ENCODE assay signal across 8 cellular contexts in genomic region chr7:116173051-116174028, GRCh38. TPM values are rescaled to one million over a fixed set of nuclear protein-coding genes. Genes with fewer than 3 reads are reported as not detected.
DNase-seq lines count a peak whose midpoint lies in the region; TF ChIP-seq lines count a peak whose summit lies in the region.

No MANE protein-coding gene starts in this region.

- H3K36me3 ChIP-seq in BJ (ENCODE audit: control insufficient read depth, insufficient read depth, low read length): no peaks in the 10 kb centered on the region
- H3K36me3 ChIP-seq in Loucy (ENCODE audit: insufficient read depth, low read length): no peaks in the 10 kb centered on the region
- H3K36me3 ChIP-seq in SK-N-SH (replicated peaks in 1 of 2; ENCODE audit: control insufficient read depth in 1 of 2, insufficient read depth in 2 of 2, low read length in 1 of 2): no peaks in the 10 kb centered on the region
- H3K36me3 ChIP-seq in esophagus squamous epithelium: no peaks in the 10 kb centered on the region
- H3K36me3 ChIP-seq in osteoblast (ENCODE audit: insufficient read depth, low read length): no peaks in the 10 kb centered on the region

- H3K9ac ChIP-seq in Loucy (ENCODE audit: low read depth, low read length, poor library complexity, severe bottlenecking) (no peak overlapping the region), SK-N-SH (no peak overlapping the region)

- 50% methylated on average over 8 of the region's 8 CpGs for WGBS in SK-N-SH (ENCODE audit: low lambda C conversion rate)
- 57 to 60% methylated on average over 8 of the region's 8 CpGs for WGBS in esophagus squamous epithelium, 2 donors

- DNase-seq in BJ (ENCODE audit: low read depth): no peak
- peak; percentile 38 for DNase-seq in SK-N-SH
- DNase-seq in esophagus squamous epithelium (lab: John Stamatoyannopoulos, UW): no peak
- no peak for DNase-seq in osteoblast (ENCODE audit: insufficient read length, low spot score, missing footprints)
- DNase-seq in epidermal melanocyte (ENCODE audit: insufficient read length, low spot score): no peak
- DNase-seq in occipital lobe (lab: John Stamatoyannopoulos, UW): no peak

- POLR2A ChIA-PET in BJ (lab: Charles Lee) (interaction anchor here (0.6 kb wide), 1 partner anchor 44 kb away, joined by 3 read pairs; no protein-coding TSS in a partner anchor), SK-N-SH (lab: Yijun Ruan, JAX) (no interaction called here)

- no peak for TF ChIP-seq EP300 in SK-N-SH (IDR thresholded peaks at IDR 0.05; ENCODE audit: borderline replicate concordance in 1 of 2, low read depth in 1 of 2, low read length in 1 of 2)

- H3K4me1 ChIP-seq in Loucy (ENCODE audit: insufficient read depth, low read length, poor library complexity, severe bottlenecking): peaks cover 11% of the 10 kb centered on the region
- H3K4me1 ChIP-seq in SK-N-SH (ENCODE audit: control insufficient read depth in 1 of 2, insufficient read depth in 2 of 2, low read depth in 1 of 2, low read length in 1 of 2): peaks cover 0 to 6% of the 10 kb centered on the region in 2 experiments; a peak in 1 of 4 replicates
- no peaks in the 10 kb centered on the region for H3K4me1 ChIP-seq in esophagus squamous epithelium
- peaks cover 44% of the 10 kb centered on the region for H3K4me1 ChIP-seq in osteoblast (ENCODE audit: insufficient read depth, low read length)

- H3K9me3 ChIP-seq in Loucy (ENCODE audit: insufficient read depth, low read depth, low read length) (0 out of 2 replicates have a peak, but pooled peaks cover 5% of the 10 kb centered on the region), SK-N-SH (no peaks in the 10 kb centered on the region), esophagus squamous epithelium (no peaks in the 10 kb centered on the region), osteoblast (ENCODE audit: low read depth, low read length) (no peaks in the 10 kb centered on the region)

- H3K27ac ChIP-seq in SK-N-SH (ENCODE audit: low read depth in 2 of 2, low read length in 1 of 2): no peak overlapping the region
- no peak overlapping the region for H3K27ac ChIP-seq in esophagus squamous epithelium
- no peak overlapping the region for H3K27ac ChIP-seq in osteoblast (ENCODE audit: low read depth, low read length)

- peak; percentile 97 for TF ChIP-seq RAD21 in SK-N-SH (IDR thresholded peaks at IDR 0.05; ENCODE audit: low read length)

- H3K79me2 ChIP-seq in Loucy (ENCODE audit: insufficient read depth, low read length): no peaks in the 10 kb centered on the region
- no peaks in the 10 kb centered on the region for H3K79me2 ChIP-seq in SK-N-SH (ENCODE audit: insufficient read depth)
- H3K79me2 ChIP-seq in osteoblast (ENCODE audit: insufficient read depth, low read length): no peaks in the 10 kb centered on the region

- no peak overlapping the region for H2AFZ ChIP-seq in Loucy (ENCODE audit: low read length)
- no peak overlapping the region for H2AFZ ChIP-seq in SK-N-SH (ENCODE audit: low read depth)
- no peak overlapping the region for H2AFZ ChIP-seq in osteoblast (ENCODE audit: low read length)

- no peak for TF ChIP-seq POLR2A in esophagus squamous epithelium (IDR thresholded peaks at IDR 0.05)

- H3F3A ChIP-seq in Loucy (ENCODE audit: low read depth) (no peaks in the 10 kb centered on the region), SK-N-SH (replicated peaks; ENCODE audit: insufficient read depth) (no peaks in the 10 kb centered on the region)

- intact Hi-C loops in esophagus squamous epithelium (cut with DNase I): loop anchor here (10.0 kb wide), 2 partner anchors 411 to 641 kb away; no protein-coding TSS in a partner anchor

- no peaks in the 10 kb centered on the region for H3K9me2 ChIP-seq in Loucy (replicated peaks; ENCODE audit: low read depth, low read length)
- no peaks in the 10 kb centered on the region for H3K9me2 ChIP-seq in SK-N-SH

- H3K27me3 ChIP-seq in BJ (ENCODE audit: control insufficient read depth, insufficient read depth, low read length): no peaks in the 10 kb centered on the region
- H3K27me3 ChIP-seq in Loucy (ENCODE audit: insufficient read depth, low read length, poor library complexity, severe bottlenecking): no peaks in the 10 kb centered on the region
- peaks cover 19% of the 10 kb centered on the region for H3K27me3 ChIP-seq in SK-N-SH (ENCODE audit: insufficient read depth)
- H3K27me3 ChIP-seq in esophagus squamous epithelium: no peaks in the 10 kb centered on the region
- no peaks in the 10 kb centered on the region for H3K27me3 ChIP-seq in osteoblast (ENCODE audit: insufficient read depth, low read length)

- TF ChIP-seq CTCF in BJ (IDR thresholded peaks at IDR 0.05; ENCODE audit: insufficient read depth, low read depth, low read length) (peak; percentile 34; the same call in 1 of the 2 replicates), GM12875 (IDR thresholded peaks at IDR 0.05; ENCODE audit: borderline replicate concordance, insufficient read depth, low read depth, low read length) (peak; percentile 12; the same call in 1 of the 2 replicates), Loucy (conservative IDR thresholded peaks at IDR 0.05; ENCODE audit: low read length) (peak; percentile 68), SK-N-SH (IDR thresholded peaks at IDR 0.05) (peak; percentile 86), esophagus squamous epithelium (IDR thresholded peaks at IDR 0.05) (peak; percentile 27 to 72 (median 60)), osteoblast (IDR thresholded peaks at IDR 0.05; ENCODE audit: extremely low read depth, low read depth, low read length) (peak; percentile 53)

- no peaks in the 10 kb centered on the region for H4K20me1 ChIP-seq in Loucy (ENCODE audit: insufficient read depth, low read length, poor library complexity, severe bottlenecking)
- no peaks in the 10 kb centered on the region for H4K20me1 ChIP-seq in SK-N-SH (ENCODE audit: insufficient read depth)
- H4K20me1 ChIP-seq in osteoblast (ENCODE audit: insufficient read depth, low read length): no peaks in the 10 kb centered on the region

- no peak overlapping the region for H3K4me3 ChIP-seq in BJ (ENCODE audit: low read depth, low read length)
- H3K4me3 ChIP-seq in GM12875 (ENCODE audit: low read depth, low read length): no peak overlapping the region
- no peak overlapping the region for H3K4me3 ChIP-seq in Loucy (ENCODE audit: low read length, poor library complexity, severe bottlenecking)
- H3K4me3 ChIP-seq in SK-N-SH (ENCODE audit: low read depth in 2 of 2, low read length in 1 of 2): no peak overlapping the region
- H3K4me3 ChIP-seq in esophagus squamous epithelium: no peak overlapping the region
- no peak overlapping the region for H3K4me3 ChIP-seq in osteoblast (ENCODE audit: insufficient read depth, low read length)

- H3K4me2 ChIP-seq in Loucy (ENCODE audit: low read depth, low read length, poor library complexity, severe bottlenecking): no peak overlapping the region
- H3K4me2 ChIP-seq in SK-N-SH: no peak overlapping the region
- H3K4me2 ChIP-seq in osteoblast (ENCODE audit: insufficient read depth, low read length): no peak overlapping the region

- CTCF ChIA-PET in BJ (lab: Yijun Ruan, JAX): interaction anchor here (0.8 to 6.3 kb wide), 20 partner anchors 9 to 637 kb away, joined by 3 to 71 read pairs (median 4); no protein-coding TSS in a partner anchor
- CTCF ChIA-PET in SK-N-SH (lab: Yijun Ruan, JAX): interaction anchor here (0.6 to 5.8 kb wide), 44 partner anchors 8 to 1543 kb away, joined by 3 to 95 read pairs (median 4); no protein-coding TSS in a partner anchor

TF ChIP-seq in SK-N-SH, 30 proteins besides CTCF, POLR2A, EP300 and RAD21:
- TF ChIP-seq SMC3 (IDR thresholded peaks at IDR 0.05; ENCODE audit: low read depth, low read length): peak; percentile 81
- 0 out of 2 replicates have a peak, but pooled peaks have one; percentile 40 for TF ChIP-seq RCOR1 (IDR thresholded peaks at IDR 0.05; ENCODE audit: low read length)
- no peak for TF ChIP-seq MXI1 (IDR thresholded peaks at IDR 0.05; ENCODE audit: low read depth, low read length)
TF ChIP-seq in SK-N-SH: peak in this region for 2.

RNA-seq across cellular contexts. Expression of gene TES, which starts 37.0 kb away (rescaled TPM):
- polyA plus RNA-seq in BJ (2011; rRNA removed): 93.2 and 108 TPM in 2 replicates
- 44.0 and 58.5 TPM in 2 replicates for polyA minus RNA-seq in BJ (2011; rRNA and poly(A)+ RNA removed)
- 9.5 and 15.6 TPM in 2 replicates for polyA plus RNA-seq in SK-N-SH (2012; rRNA removed)
- polyA plus RNA-seq in SK-N-SH (2012; cell fraction: cytosol; rRNA removed): 12.5 and 13.4 TPM in 2 replicates
- polyA plus RNA-seq in SK-N-SH (2012; cell fraction: nucleus; rRNA removed): 16.9 and 22.4 TPM in 2 replicates
- 100 to 1,000 TPM in 1 of 4 donors, 10 to 100 TPM in 3; 34.8 to 155 (median 67.0) TPM for total RNA-seq in esophagus squamous epithelium
- total RNA-seq in osteoblast: 99.2 and 124 TPM in 2 replicates
- 13.4 TPM for total RNA-seq in occipital lobe

Comparison
In these comparisons a context has a peak if more than half of its experiments do, and no peak if none do; other contexts are left out.
1. CTCF ChIP-seq: peak in every context shown above with its lines; median percentile 86 in SK-N-SH; 68 in Loucy; 60 in esophagus squamous epithelium; 53 in osteoblast; 34 in BJ; 12 in GM12875.